Comparison of ENCODE assay signal across 10 cellular contexts in the genomic region with DNA sequence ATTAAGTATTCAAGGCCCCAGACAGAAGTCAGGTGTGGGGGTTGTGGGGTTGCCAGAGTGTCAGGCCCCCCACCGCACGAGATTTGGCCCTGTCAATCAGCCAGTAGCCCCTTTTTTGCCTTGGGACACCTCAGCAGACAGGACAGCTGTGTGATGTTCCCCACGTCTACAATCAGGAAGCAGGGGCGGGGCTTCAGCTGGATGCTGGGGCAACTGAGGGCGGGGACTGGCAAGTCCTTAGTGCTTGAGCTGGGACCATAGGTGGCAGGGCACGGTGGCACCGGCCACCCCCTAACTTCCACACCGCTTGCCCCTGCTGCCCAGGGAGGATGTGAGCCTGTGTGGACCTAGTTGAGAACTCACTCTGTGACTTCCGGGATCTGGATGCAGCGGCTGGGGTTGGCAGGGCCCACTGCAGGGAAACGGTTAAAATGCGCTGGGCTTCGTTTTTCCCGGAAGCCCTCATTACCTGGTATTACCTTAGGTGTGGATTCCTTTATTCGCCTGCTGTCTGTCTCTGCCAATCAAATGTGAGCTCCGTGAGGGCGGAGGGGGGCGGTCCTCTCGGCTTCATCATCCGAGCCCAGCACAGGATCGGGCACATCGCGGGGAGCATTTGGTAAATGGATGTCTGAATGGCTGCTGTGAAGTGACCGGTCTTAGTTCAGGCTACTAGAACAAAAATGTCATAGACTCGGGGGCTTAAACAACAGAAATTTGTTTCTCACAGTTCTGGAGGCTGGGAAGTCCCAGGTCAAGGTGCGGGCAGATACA. TPM values are rescaled to one million over a fixed set of nuclear protein-coding genes. Genes with fewer than 3 reads are reported as not detected.
DNase-seq lines count a peak whose midpoint lies in the region; ATAC-seq, FAIRE-seq and TF ChIP-seq lines count a peak whose summit lies in the region.
"Had no signal": no experiment of that assay in that cellular context is flagged by ENCODE, and none has a peak within 500 bp of the region (broad histone marks: within the 10 kb centered on the region; RNA-seq: fewer than 3 reads in every experiment).

No MANE protein-coding gene starts in this region.

- no TSS peak for BruUV-seq in K562 (replicated peaks; lab: Mats Ljungman, UMichigan)

- peak; percentile 68 for ATAC-seq in activated CD8-positive, alpha-beta memory T cell treated with anti-CD3 and anti-CD28 coated beads, Interleukin-2, amount 10 ng/mL, durations not matched to agents 7 days and 5 days
- ATAC-seq in K562 (no peak), HG02588 (IDR thresholded peaks at IDR 0.05; ENCODE audit: unreplicated experiment) (no peak), GM18907 (IDR thresholded peaks at IDR 0.05; ENCODE audit: unreplicated experiment) (no peak), HG03432 (IDR thresholded peaks at IDR 0.05; ENCODE audit: unreplicated experiment) (no peak)

- no peak for TF ChIP-seq POLR2A in K562 (conservative IDR thresholded peaks at IDR 0.05)

- no peak overlapping the region for H3K4me2 ChIP-seq in K562 (ENCODE audit: insufficient read depth, low read length)

- POLR2A ChIA-PET in K562 (lab: Yijun Ruan, JAX), result interaction anchor here (0.6 kb wide), 1 partner anchor 26 kb away, joined by 3 read pairs; no protein-coding TSS in a partner anchor

- H3K9ac ChIP-seq in K562 (ENCODE audit: insufficient read depth in 1 of 2, low read depth in 2 of 2, low read length in 2 of 2), result no peak overlapping the region

- H3K9me3 ChIP-seq in K562 (replicated peaks; ENCODE audit: control insufficient read depth, insufficient read depth, low read depth, low read length), result no peaks in the 10 kb centered on the region

- peak overlapping the region; percentile 4; the same call in 1 of the 2 replicates for H2AFZ ChIP-seq in K562 (ENCODE audit: low read depth, low read length)

- no peaks in the 10 kb centered on the region for H3K9me1 ChIP-seq in K562 (ENCODE audit: control insufficient read depth, insufficient read depth, low read length)

- H3K27me3 Mint-ChIP-seq in activated CD8-positive, alpha-beta memory T cell treated with anti-CD3 and anti-CD28 coated beads, Interleukin-2, amount 10 ng/mL, durations not matched to agents 7 days and 5 days, result peaks cover 5% of the 10 kb centered on the region
- H3K27me3 Mint-ChIP-seq in stimulated activated naive CD8-positive, alpha-beta T cell treated with anti-CD3 and anti-CD28 coated beads, Interleukin-15, Interleukin-2, amounts not matched to agents 100 ng/mL and 50 ng/mL, for 24 hours, result no peaks in the 10 kb centered on the region
- H3K27me3 Mint-ChIP-seq: activated naive CD8-positive, alpha-beta T cell had no signal

- H3K4me1 Mint-ChIP-seq in activated CD8-positive, alpha-beta memory T cell treated with anti-CD3 and anti-CD28 coated beads, Interleukin-2, amount 10 ng/mL, durations not matched to agents 7 days and 5 days, result peaks cover 22% of the 10 kb centered on the region
- peaks cover 21% of the 10 kb centered on the region for H3K4me1 Mint-ChIP-seq in stimulated activated naive CD8-positive, alpha-beta T cell treated with anti-CD3 and anti-CD28 coated beads, Interleukin-15, Interleukin-2, amounts not matched to agents 100 ng/mL and 50 ng/mL, for 24 hours (ENCODE audit: low read depth)

- H3K27ac ChIP-seq in K562 (ENCODE audit: extremely low read depth, low read depth, low read length), result no peak overlapping the region

- WGBS in K562 (ENCODE audit: insufficient coverage, low coverage, missing lambda C conversion rate), result 86% methylated on average over 25 of the region's 26 CpGs

- no peaks in the 10 kb centered on the region for H3K36me3 Mint-ChIP-seq in activated CD8-positive, alpha-beta memory T cell treated with anti-CD3 and anti-CD28 coated beads, Interleukin-2, amount 10 ng/mL, durations not matched to agents 7 days and 5 days
- no peaks in the 10 kb centered on the region for H3K36me3 Mint-ChIP-seq in stimulated activated naive CD8-positive, alpha-beta T cell treated with anti-CD3 and anti-CD28 coated beads, Interleukin-15, Interleukin-2, amounts not matched to agents 100 ng/mL and 50 ng/mL, for 24 hours (ENCODE audit: low read depth)
- H3K36me3 Mint-ChIP-seq: activated naive CD8-positive, alpha-beta T cell had no signal

- no peak for TF ChIP-seq RAD21 in K562 (CRISPR knock-in tag; conservative IDR thresholded peaks at IDR 0.05 in 1 of 2, IDR thresholded peaks at IDR 0.05 in 1 of 2)

- in situ Hi-C loops in SK-MEL-5 (cut with HindIII; ENCODE audit: low pct_unique_long_range_greater_than_20kb, low sequenced_read_pairs) (no loop called here), K562 (cut with MboI) (no loop called here)

- peaks cover 3% of the 10 kb centered on the region; the same call in 2 of the 3 replicates for H3K79me2 ChIP-seq in K562 (ENCODE audit: control insufficient read depth, insufficient read depth, low read length)

- TF ChIP-seq CTCF in K562 (IDR thresholded peaks at IDR 0.05 in 2 of 3, conservative IDR thresholded peaks at IDR 0.05 in 1 of 3; ENCODE audit: insufficient read depth in 2 of 3, low read depth in 1 of 3, low read length in 3 of 3), result no peak

- intact Hi-C loops in K562 (cut with micrococcal nuclease), result no loop called here

- no peak overlapping the region for H3K4me3 ChIP-seq in K562

- peaks cover 27 to 36% of the 10 kb centered on the region in 2 experiments; a peak in 4 of 5 replicates for H3K4me1 ChIP-seq in K562 (replicated peaks in 1 of 2; ENCODE audit: control insufficient read depth in 2 of 2, insufficient read depth in 2 of 2, low read length in 2 of 2)

- H4K20me1 ChIP-seq in K562 (replicated peaks; ENCODE audit: control insufficient read depth, insufficient read depth, low read length), result no peaks in the 10 kb centered on the region

- no peaks in the 10 kb centered on the region for H3K9me3 Mint-ChIP-seq in activated CD8-positive, alpha-beta memory T cell treated with anti-CD3 and anti-CD28 coated beads, Interleukin-2, amount 10 ng/mL, durations not matched to agents 7 days and 5 days (ENCODE audit: low read depth)
- H3K9me3 Mint-ChIP-seq in stimulated activated naive CD8-positive, alpha-beta T cell treated with anti-CD3 and anti-CD28 coated beads, Interleukin-15, Interleukin-2, amounts not matched to agents 100 ng/mL and 50 ng/mL, for 24 hours, result no peaks in the 10 kb centered on the region

- DNase-seq in activated CD8-positive, alpha-beta memory T cell treated with anti-CD3 and anti-CD28 coated beads, Interleukin-2, amount 10 ng/mL, durations not matched to agents 7 days and 5 days, result peak; percentile 83
- no peak for DNase-seq in activated CD8-positive, alpha-beta memory T cell treated with anti-CD3 and anti-CD28 coated beads, Interleukin-2, amount 50 U/mL, for 4 hours
- peak; percentile 28 for DNase-seq in SK-MEL-5 (ENCODE audit: low read depth, low spot score)
- DNase-seq in K562 (ENCODE audit: extremely low read depth in 1 of 4, low spot score in 3 of 4), result no peak

- FAIRE-seq in K562 (lab: Jason Lieb, UNC), result no peak

- no peak overlapping the region for H3K4me3 Mint-ChIP-seq in activated CD8-positive, alpha-beta memory T cell treated with anti-CD3 and anti-CD28 coated beads, Interleukin-2, amount 10 ng/mL, durations not matched to agents 7 days and 5 days
- peak overlapping the region; percentile 26 for H3K4me3 Mint-ChIP-seq in stimulated activated naive CD8-positive, alpha-beta T cell treated with anti-CD3 and anti-CD28 coated beads, Interleukin-15, Interleukin-2, amounts not matched to agents 100 ng/mL and 50 ng/mL, for 24 hours
- H3K4me3 Mint-ChIP-seq: activated naive CD8-positive, alpha-beta T cell had no signal

- no peak for TF ChIP-seq EP300 in K562 (IDR thresholded peaks at IDR 0.05; ENCODE audit: low read length)

- H3K27ac Mint-ChIP-seq in activated CD8-positive, alpha-beta memory T cell treated with anti-CD3 and anti-CD28 coated beads, Interleukin-2, amount 10 ng/mL, durations not matched to agents 7 days and 5 days, result peak overlapping the region; percentile 54
- peak overlapping the region; percentile 61 for H3K27ac Mint-ChIP-seq in stimulated activated naive CD8-positive, alpha-beta T cell treated with anti-CD3 and anti-CD28 coated beads, Interleukin-15, Interleukin-2, amounts not matched to agents 100 ng/mL and 50 ng/mL, for 24 hours
- H3K27ac Mint-ChIP-seq: activated naive CD8-positive, alpha-beta T cell had no signal

- H3K27me3 ChIP-seq in K562 (ENCODE audit: control insufficient read depth in 2 of 2, insufficient read depth in 2 of 2, low read length in 2 of 2), result no peaks in the 10 kb centered on the region

- CTCF ChIA-PET in activated CD8-positive, alpha-beta memory T cell treated with anti-CD3 and anti-CD28 coated beads, Interleukin-2, amount 10 ng/mL, durations not matched to agents 7 days and 5 days (lab: Charles Lee), result interaction anchor here (0.7 to 7.0 kb wide), 25 partner anchors 9 to 354 kb away, joined by 3 to 97 read pairs (median 5); partner anchors contain the start of gene GTF3C5
- CTCF ChIA-PET in K562 (lab: Yijun Ruan, JAX; ENCODE audit: low intra/inter-chr PET ratio), result interaction anchor here (0.5 to 1.8 kb wide), 3 partner anchors 46 to 681 kb away, joined by 3 to 13 read pairs (median 5); partner anchors contain the start of gene GFI1B

- H3K36me3 ChIP-seq in K562 (ENCODE audit: control insufficient read depth, insufficient read depth, low read length), result peaks cover 4% of the 10 kb centered on the region; the same call in 2 of the 3 replicates

RNA-seq across cellular contexts. Expression of gene GTF3C5, which starts 7.5 kb away (rescaled TPM):
- total RNA-seq in activated CD8-positive, alpha-beta memory T cell treated with anti-CD3 and anti-CD28 coated beads, Interleukin-2, amount 10 ng/mL, durations not matched to agents 7 days and 5 days, result 10 to 100 TPM; 83.8 to 89.0 TPM
- total RNA-seq in SK-MEL-5 (2014; rRNA removed; shearing (Covaris generic)), result 58.8 and 64.3 TPM in 2 replicates
- polyA plus RNA-seq in SK-MEL-5 (2015; cell fraction: cytosol; rRNA removed), result 67.2 and 87.3 TPM in 2 replicates
- 361 and 444 TPM in 2 replicates for polyA plus RNA-seq in SK-MEL-5 (2015; cell fraction: nucleus; rRNA removed)
- 66.1 and 166 TPM in 2 replicates for total RNA-seq in K562 (2011; cell fraction: chromatin; rRNA removed; ENCODE audit: low replicate concordance)
- 99.4 and 113 TPM in 2 replicates for total RNA-seq in K562 (2011; cell fraction: nucleolus; rRNA removed)
- total RNA-seq in K562 (2011; cell fraction: nucleoplasm; rRNA removed), result 67.0 and 84.1 TPM in 2 replicates
- 118 and 134 TPM in 2 replicates for total RNA-seq in K562 (2014; rRNA removed)
- total RNA-seq in K562 (2014; rRNA removed; fragmentation: Illumina TruSeq; extraction: Trizol), result 43.2 and 58.5 TPM in 2 replicates
- 80.7 and 83.7 TPM in 2 replicates for total RNA-seq in K562 (2015; rRNA removed; fragmentation: Illumina TruSeq; extraction: Trizol)
- total RNA-seq in K562 (2021), result 106 and 110 TPM in 2 replicates
- polyA plus RNA-seq in K562 (2011; rRNA removed), result 80.2 TPM in 2 replicates
- 88.7 and 143 TPM in 2 replicates for polyA plus RNA-seq in K562 (2011; cell fraction: cytosol; rRNA removed)
- 254 and 348 TPM in 2 replicates for polyA plus RNA-seq in K562 (2011; cell fraction: nucleus; rRNA removed)
- polyA plus RNA-seq in K562 (2012), result 75.0 and 82.6 TPM in 2 replicates
- 105 and 107 TPM in 2 replicates for polyA plus RNA-seq in K562 (2014; fragmentation: Illumina TruSeq; extraction: Trizol)
- 1 to 10 TPM; 3.8 to 8.4 TPM for polyA plus RNA-seq in K562 (2014; fragmentation: Nextera tagmentation; extraction: Ambion mirVana)
- 95.1 and 107 TPM in 2 replicates for polyA plus RNA-seq in K562 (2014; rRNA removed)
- 52.2 and 85.8 TPM in 2 replicates for polyA minus RNA-seq in K562 (2011; rRNA and poly(A)+ RNA removed)
- polyA minus RNA-seq in K562 (2011; cell fraction: cytosol; rRNA and poly(A)+ RNA removed), result 57.6 and 64.2 TPM in 2 replicates
- polyA minus RNA-seq in K562 (2011; cell fraction: nucleus; rRNA and poly(A)+ RNA removed), result 59.4 and 67.3 TPM in 2 replicates

RNA-seq across cellular contexts. Expression of gene CEL, which starts 38.5 kb away (rescaled TPM):
- total RNA-seq in activated CD8-positive, alpha-beta memory T cell treated with anti-CD3 and anti-CD28 coated beads, Interleukin-2, amount 10 ng/mL, durations not matched to agents 7 days and 5 days, result 1 to 10 TPM; 1.7 to 1.9 TPM
- total RNA-seq in SK-MEL-5 (2014; rRNA removed; shearing (Covaris generic)), result 0.11 TPM in 1 of 2 replicates, not detected in the other
- 0.12 and 0.20 TPM in 2 replicates for polyA plus RNA-seq in SK-MEL-5 (2015; cell fraction: cytosol; rRNA removed)
- 0.87 and 1.2 TPM in 2 replicates for polyA plus RNA-seq in SK-MEL-5 (2015; cell fraction: nucleus; rRNA removed)
- total RNA-seq in K562 (2011; cell fraction: chromatin; rRNA removed; ENCODE audit: low replicate concordance), result 2.0 and 6.1 TPM in 2 replicates
- 2.8 and 3.8 TPM in 2 replicates for total RNA-seq in K562 (2011; cell fraction: nucleolus; rRNA removed)
- 2.3 TPM in 2 replicates for total RNA-seq in K562 (2011; cell fraction: nucleoplasm; rRNA removed)
- total RNA-seq in K562 (2014; rRNA removed) (0.09 and 0.45 TPM in 2 replicates), K562 (2014; rRNA removed; fragmentation: Illumina TruSeq; extraction: Trizol) (0.15 and 0.16 TPM in 2 replicates), K562 (2015; rRNA removed; fragmentation: Illumina TruSeq; extraction: Trizol) (0.51 and 0.53 TPM in 2 replicates), K562 (2021) (3.0 and 4.0 TPM in 2 replicates)
- polyA plus RNA-seq in K562 (2011; rRNA removed) (0.46 and 0.65 TPM in 2 replicates), K562 (2014; fragmentation: Illumina TruSeq; extraction: Trizol) (0.62 and 0.91 TPM in 2 replicates), K562 (2014; fragmentation: Nextera tagmentation; extraction: Ambion mirVana) (not detected), K562 (2014; rRNA removed) (0.57 and 0.77 TPM in 2 replicates)
- polyA plus RNA-seq in K562 (2011; cell fraction: cytosol; rRNA removed), result 0.32 and 0.43 TPM in 2 replicates
- polyA plus RNA-seq in K562 (2011; cell fraction: nucleus; rRNA removed), result 2.8 and 6.2 TPM in 2 replicates
- polyA plus RNA-seq in K562 (2012), result 0.77 and 2.3 TPM in 2 replicates
- 0.14 and 0.21 TPM in 2 replicates for polyA minus RNA-seq in K562 (2011; rRNA and poly(A)+ RNA removed)
- not detected in 2 replicates for polyA minus RNA-seq in K562 (2011; cell fraction: cytosol; rRNA and poly(A)+ RNA removed)
- 0.54 and 0.89 TPM in 2 replicates for polyA minus RNA-seq in K562 (2011; cell fraction: nucleus; rRNA and poly(A)+ RNA removed)

RNA-seq across cellular contexts. Expression of gene GFI1B, which starts 44.8 kb away (rescaled TPM):
- total RNA-seq in activated CD8-positive, alpha-beta memory T cell treated with anti-CD3 and anti-CD28 coated beads, Interleukin-2, amount 10 ng/mL, durations not matched to agents 7 days and 5 days, result not detected
- 0.05 and 0.74 TPM in 2 replicates for total RNA-seq in SK-MEL-5 (2014; rRNA removed; shearing (Covaris generic))
- 0.04 and 0.16 TPM in 2 replicates for polyA plus RNA-seq in SK-MEL-5 (2015; cell fraction: cytosol; rRNA removed)
- 0.20 TPM in 1 of 2 replicates, not detected in the other for polyA plus RNA-seq in SK-MEL-5 (2015; cell fraction: nucleus; rRNA removed)
- 11.1 and 39.0 TPM in 2 replicates for total RNA-seq in K562 (2011; cell fraction: chromatin; rRNA removed; ENCODE audit: low replicate concordance)
- total RNA-seq in K562 (2011; cell fraction: nucleolus; rRNA removed), result 28.2 and 30.4 TPM in 2 replicates
- total RNA-seq in K562 (2011; cell fraction: nucleoplasm; rRNA removed), result 20.0 and 26.4 TPM in 2 replicates
- total RNA-seq in K562 (2014; rRNA removed) (40.3 and 62.9 TPM in 2 replicates), K562 (2014; rRNA removed; fragmentation: Illumina TruSeq; extraction: Trizol) (17.5 and 20.1 TPM in 2 replicates), K562 (2015; rRNA removed; fragmentation: Illumina TruSeq; extraction: Trizol) (34.5 and 34.6 TPM in 2 replicates), K562 (2021) (73.4 and 75.7 TPM in 2 replicates)
- polyA plus RNA-seq in K562 (2011; rRNA removed) (34.4 and 57.7 TPM in 2 replicates), K562 (2014; fragmentation: Illumina TruSeq; extraction: Trizol) (51.8 and 73.3 TPM in 2 replicates), K562 (2014; fragmentation: Nextera tagmentation; extraction: Ambion mirVana) (10 to 100 TPM in 1 of 2 experiments, 1 to 10 TPM in 1; 8.0 to 19.1 TPM), K562 (2014; rRNA removed) (47.2 and 50.1 TPM in 2 replicates)
- polyA plus RNA-seq in K562 (2011; cell fraction: cytosol; rRNA removed), result 53.6 and 133 TPM in 2 replicates
- 64.3 and 118 TPM in 2 replicates for polyA plus RNA-seq in K562 (2011; cell fraction: nucleus; rRNA removed)
- polyA plus RNA-seq in K562 (2012), result 64.2 and 77.5 TPM in 2 replicates
- polyA minus RNA-seq in K562 (2011; rRNA and poly(A)+ RNA removed), result 16.7 and 22.0 TPM in 2 replicates
- 47.9 and 57.4 TPM in 2 replicates for polyA minus RNA-seq in K562 (2011; cell fraction: cytosol; rRNA and poly(A)+ RNA removed)
- polyA minus RNA-seq in K562 (2011; cell fraction: nucleus; rRNA and poly(A)+ RNA removed), result 20.3 and 22.1 TPM in 2 replicates
- polyA plus RNA-seq: BJ had no signal

Comparison
In these comparisons a context has a peak if more than half of its experiments do, and no peak if none do; other contexts are left out.
1. DNase-seq: peak in activated CD8-positive, alpha-beta memory T cell treated with anti-CD3 and anti-CD28 coated beads, Interleukin-2, amount 10 ng/mL, durations not matched to agents 7 days and 5 days (single experiment) and SK-MEL-5 (single experiment); none in activated CD8-positive, alpha-beta memory T cell treated with anti-CD3 and anti-CD28 coated beads, Interleukin-2, amount 50 U/mL, for 4 hours (single experiment) and K562 (0 of 4).